ENCODE assay signal across 9 cellular contexts in genomic region chr17:8126306-8127066, GRCh38. TPM values are rescaled to one million over a fixed set of nuclear protein-coding genes. Genes with fewer than 3 reads are reported as not detected.
DNase-seq lines count a peak whose midpoint lies in the region; ATAC-seq, FAIRE-seq and TF ChIP-seq lines count a peak whose summit lies in the region.
"Had no signal": no experiment of that assay in that cellular context is flagged by ENCODE, and none has a peak within 500 bp of the region (broad histone marks: within the 10 kb centered on the region; RNA-seq: fewer than 3 reads in every experiment).

No MANE protein-coding gene starts in this region.

- H3K27me3 Mint-ChIP-seq in activated T-helper 2 cell treated with anti-CD3 and anti-CD28 coated beads, Interferon-gamma antibody, Interleukin-2, Interleukin-4, amounts not matched to agents 10 μg/mL and 5 μg/mL and 100 μg/mL, durations not matched to agents 14 hours and 24 hours and 36 hours (ENCODE audit: low read depth) = peaks cover 43% of the 10 kb centered on the region

- no peaks in the 10 kb centered on the region for H3K9me3 ChIP-seq in neuron (ENCODE audit: low read length)

- no peak for FAIRE-seq in frontal cortex (lab: Jason Lieb, UNC)

- no peaks in the 10 kb centered on the region for H3K36me3 ChIP-seq in neuron (ENCODE audit: insufficient read depth, low read length)

- H3K9me3 Mint-ChIP-seq in activated T-helper 2 cell treated with anti-CD3 and anti-CD28 coated beads, Interferon-gamma antibody, Interleukin-2, Interleukin-4, amounts not matched to agents 10 μg/mL and 5 μg/mL and 100 μg/mL, durations not matched to agents 14 hours and 24 hours and 36 hours = no peaks in the 10 kb centered on the region

- peak overlapping the region; percentile 86 for H3K27ac Mint-ChIP-seq in activated T-helper 2 cell treated with anti-CD3 and anti-CD28 coated beads, Interferon-gamma antibody, Interleukin-2, Interleukin-4, amounts not matched to agents 10 μg/mL and 5 μg/mL and 100 μg/mL, durations not matched to agents 14 hours and 24 hours and 36 hours

- ATAC-seq in GM18868 (IDR thresholded peaks at IDR 0.05; ENCODE audit: unreplicated experiment) (peak; percentile 39), GM18517 (IDR thresholded peaks at IDR 0.05; ENCODE audit: unreplicated experiment) (no peak)

- peak overlapping the region; percentile 94 for H3K4me3 Mint-ChIP-seq in activated T-helper 2 cell treated with anti-CD3 and anti-CD28 coated beads, Interferon-gamma antibody, Interleukin-2, Interleukin-4, amounts not matched to agents 10 μg/mL and 5 μg/mL and 100 μg/mL, durations not matched to agents 14 hours and 24 hours and 36 hours (ENCODE audit: low read depth)

- no peak for DNase-seq in AG09309 (ENCODE audit: low read depth)
- DNase-seq in NCI-H345 treated with DMSO at 0.1 percent for 48 hours (lab: John Stamatoyannopoulos, UW; ENCODE audit: unreplicated experiment) = peak; percentile 15
- peak; percentile 49 for DNase-seq in activated T-helper 2 cell treated with anti-CD3 and anti-CD28 coated beads, Interferon-gamma antibody, Interleukin-2, Interleukin-4, amounts not matched to agents 10 μg/mL and 5 μg/mL and 100 μg/mL, durations not matched to agents 14 hours and 24 hours and 36 hours (ENCODE audit: low spot score)
- DNase-seq in frontal cortex (ENCODE audit: low spot score in 2 of 2) = peak; percentile 65 to 72
- DNase-seq in SKM-1 (lab: John Stamatoyannopoulos, UW; ENCODE audit: unreplicated experiment) = no peak

- peak overlapping the region; percentile 92 for H2AFZ ChIP-seq in neuron (ENCODE audit: low read depth, low read length)

- no peaks in the 10 kb centered on the region for H3K36me3 Mint-ChIP-seq in activated T-helper 2 cell treated with anti-CD3 and anti-CD28 coated beads, Interferon-gamma antibody, Interleukin-2, Interleukin-4, amounts not matched to agents 10 μg/mL and 5 μg/mL and 100 μg/mL, durations not matched to agents 14 hours and 24 hours and 36 hours (ENCODE audit: low read depth)

- H3K27me3 ChIP-seq in neuron (ENCODE audit: insufficient read depth, low read length) = peaks cover 33% of the 10 kb centered on the region

- peaks cover 40% of the 10 kb centered on the region for H3K4me1 Mint-ChIP-seq in activated T-helper 2 cell treated with anti-CD3 and anti-CD28 coated beads, Interferon-gamma antibody, Interleukin-2, Interleukin-4, amounts not matched to agents 10 μg/mL and 5 μg/mL and 100 μg/mL, durations not matched to agents 14 hours and 24 hours and 36 hours (ENCODE audit: low read depth)

- peak overlapping the region; percentile 49 for H3K4me3 ChIP-seq in AG09309 (ENCODE audit: control insufficient read depth, low read depth, low read length)
- H3K4me3 ChIP-seq in neuron (ENCODE audit: low read length) = peak overlapping the region; percentile 85

- no peak for TF ChIP-seq CTCF in AG09309 (IDR thresholded peaks at IDR 0.05; ENCODE audit: control insufficient read depth, insufficient read depth, low read depth, low read length, missing control alignments)

- intact Hi-C loops in activated T-helper 2 cell treated with anti-CD3 and anti-CD28 coated beads, Interferon-gamma antibody, Interleukin-2, Interleukin-4, amounts not matched to agents 10 μg/mL and 5 μg/mL and 100 μg/mL, durations not matched to agents 14 hours and 24 hours and 36 hours (cut with micrococcal nuclease) = loop anchor here (1.0 to 10.0 kb wide), 2 partner anchors 12 to 242 kb away; partner anchors contain the start of gene CHD3

- H3K4me1 ChIP-seq in neuron (ENCODE audit: insufficient read depth, low read length) = peaks cover 39% of the 10 kb centered on the region

RNA-seq across cellular contexts. Expression of gene HES7, which starts 2.6 kb away (rescaled TPM):
- total RNA-seq in activated T-helper 2 cell treated with anti-CD3 and anti-CD28 coated beads, Interferon-gamma antibody, Interleukin-2, Interleukin-4, amounts not matched to agents 10 μg/mL and 5 μg/mL and 100 μg/mL, durations not matched to agents 14 hours and 24 hours and 36 hours = 2.4 and 3.1 TPM in 2 replicates
- 1.2 TPM for total RNA-seq in frontal cortex
- total RNA-seq: renal cortical epithelial cell had no signal

RNA-seq across cellular contexts. Expression of gene ALOXE3, which starts 8.2 kb away (rescaled TPM):
- total RNA-seq in activated T-helper 2 cell treated with anti-CD3 and anti-CD28 coated beads, Interferon-gamma antibody, Interleukin-2, Interleukin-4, amounts not matched to agents 10 μg/mL and 5 μg/mL and 100 μg/mL, durations not matched to agents 14 hours and 24 hours and 36 hours = not detected in 2 replicates
- 0.82 TPM for total RNA-seq in frontal cortex
- total RNA-seq: renal cortical epithelial cell had no signal

RNA-seq across cellular contexts. Expression of gene PER1, which starts 25.7 kb away (rescaled TPM):
- total RNA-seq in activated T-helper 2 cell treated with anti-CD3 and anti-CD28 coated beads, Interferon-gamma antibody, Interleukin-2, Interleukin-4, amounts not matched to agents 10 μg/mL and 5 μg/mL and 100 μg/mL, durations not matched to agents 14 hours and 24 hours and 36 hours = 41.8 and 43.2 TPM in 2 replicates
- total RNA-seq in frontal cortex = 6.5 TPM

RNA-seq across cellular contexts. Expression of gene VAMP2, which starts 36.3 kb away (rescaled TPM):
- total RNA-seq in activated T-helper 2 cell treated with anti-CD3 and anti-CD28 coated beads, Interferon-gamma antibody, Interleukin-2, Interleukin-4, amounts not matched to agents 10 μg/mL and 5 μg/mL and 100 μg/mL, durations not matched to agents 14 hours and 24 hours and 36 hours = 44.6 and 44.7 TPM in 2 replicates
- 23.6 TPM for total RNA-seq in frontal cortex

RNA-seq across cellular contexts. Expression of gene ALOX12B, which starts 39.0 kb away (rescaled TPM):
- 0.87 and 1.4 TPM in 2 replicates for total RNA-seq in activated T-helper 2 cell treated with anti-CD3 and anti-CD28 coated beads, Interferon-gamma antibody, Interleukin-2, Interleukin-4, amounts not matched to agents 10 μg/mL and 5 μg/mL and 100 μg/mL, durations not matched to agents 14 hours and 24 hours and 36 hours
- total RNA-seq in frontal cortex = not detected
- total RNA-seq: renal cortical epithelial cell had no signal

Comparison
In these comparisons a context has a peak if more than half of its experiments do, and no peak if none do; other contexts are left out.
1. DNase-seq: peak in NCI-H345 treated with DMSO at 0.1 percent for 48 hours (single experiment), activated T-helper 2 cell treated with anti-CD3 and anti-CD28 coated beads, Interferon-gamma antibody, Interleukin-2, Interleukin-4, amounts not matched to agents 10 μg/mL and 5 μg/mL and 100 μg/mL, durations not matched to agents 14 hours and 24 hours and 36 hours (single experiment) and frontal cortex (2 of 2); none in AG09309 (single experiment) and SKM-1 (single experiment).